Comparison of ENCODE assay signal across 11 cellular contexts in genomic region chr1:185917646-185918045, GRCh38.
DNase-seq lines count a peak whose midpoint lies in the region; ATAC-seq, FAIRE-seq and TF ChIP-seq lines count a peak whose summit lies in the region.
"Had no signal": no experiment of that assay in that cellular context is flagged by ENCODE, and none has a peak within 500 bp of the region (broad histone marks: within the 10 kb centered on the region; RNA-seq: fewer than 3 reads in every experiment).

No MANE protein-coding gene starts in this region.

- RAD21 ChIA-PET in GM12878 (lab: Charles Lee; ENCODE audit: unreplicated experiment): no interaction called here

- no peak overlapping the region for H2AFZ ChIP-seq in GM12878 (ENCODE audit: control insufficient read depth, low read depth, low read length)

- H3K4me1 ChIP-seq in GM12878 (ENCODE audit: control insufficient read depth, insufficient read depth, low read length): no peaks in the 10 kb centered on the region
- no peaks in the 10 kb centered on the region for H3K4me1 ChIP-seq in left lung
- H3K4me1 ChIP-seq: heart right ventricle had no signal

- no peak for TF ChIP-seq EP300 in GM12878 (IDR thresholded peaks at IDR 0.05; ENCODE audit: borderline replicate concordance in 1 of 2, control insufficient read depth in 1 of 2, low read depth in 2 of 2, low read length in 2 of 2)

- no peaks in the 10 kb centered on the region for H3K79me2 ChIP-seq in GM12878 (ENCODE audit: control insufficient read depth, insufficient read depth, low read length)

- TF ChIP-seq CTCF in GM12878 (IDR thresholded peaks at IDR 0.05 in 2 of 3, conservative IDR thresholded peaks at IDR 0.05 in 1 of 3; ENCODE audit: control insufficient read depth in 2 of 3, extremely low read depth in 1 of 3, insufficient read depth in 1 of 3, low read depth in 3 of 3, low read length in 3 of 3) (no peak), left lung (IDR thresholded peaks at IDR 0.05) (no peak)

- no peak for ATAC-seq in GM12878
- ATAC-seq in left lung: peak; percentile 88
- no peak for ATAC-seq in GM21381 (IDR thresholded peaks at IDR 0.05; ENCODE audit: unreplicated experiment)

- POLR2A ChIA-PET in GM12878 (lab: Charles Lee): no interaction called here

- no peaks in the 10 kb centered on the region for H3K27me3 ChIP-seq in GM12878 (replicated peaks in 1 of 2; ENCODE audit: control insufficient read depth in 2 of 2, insufficient read depth in 2 of 2, low read length in 1 of 2)
- no peaks in the 10 kb centered on the region for H3K27me3 ChIP-seq in left lung
- H3K27me3 ChIP-seq: heart right ventricle had no signal

- BruUV-seq in GM12878 (replicated peaks; lab: Mats Ljungman, UMichigan): no TSS peak

- H3K4me3 ChIP-seq in GM12878 (no peak overlapping the region), left lung (no peak overlapping the region)
- H3K4me3 ChIP-seq: heart right ventricle had no signal

- FAIRE-seq in GM12878 (lab: Jason Lieb, UNC): no peak
- FAIRE-seq: HTR-8/SVneo had no signal

- 10% methylated on average over 3 of the region's 3 CpGs for WGBS in GM12878 (ENCODE audit: insufficient coverage, insufficient replicate concordance, low lambda C conversion rate, missing lambda C conversion rate)

- H3K9me3 ChIP-seq in GM12878 (replicated peaks; ENCODE audit: control insufficient read depth, insufficient read depth, low read length): no peaks in the 10 kb centered on the region
- H3K9me3 ChIP-seq in left lung: no peaks in the 10 kb centered on the region
- H3K9me3 ChIP-seq: heart right ventricle had no signal

- DNase-seq in COLO829 (ENCODE audit: low spot score) (peak; percentile 14), Kasumi-1 (lab: John Stamatoyannopoulos, UW) (peak; percentile 31 to 60), GM12878 (ENCODE audit: low read depth, low spot score) (no peak), left lung (no peak), NCI-H524 treated with DMSO at 0.1 percent for 48 hours (lab: John Stamatoyannopoulos, UW) (no peak), SW 1271 (lab: John Stamatoyannopoulos, UW) (no peak)
- no peak for DNase-seq in stimulated activated CD4-positive, alpha-beta T cell treated with anti-CD3 and anti-CD28 coated beads, Interleukin-12 subunit alpha, Interleukin-12 subunit beta, amount 100 ng/mL, for 4 hours
- DNase-seq: activated CD4-positive, alpha-beta T cell treated with anti-CD3 and anti-CD28 coated beads for 1 hour had no signal

- CTCF ChIA-PET in GM12878 (lab: Yijun Ruan, JAX): no interaction called here

- SMC1A ChIA-PET in GM12878 (lab: Charles Lee; ENCODE audit: uncharacterized antibody, unreplicated experiment): interaction anchor here (2.3 kb wide), 1 partner anchor 10 kb away, joined by 5 read pairs; no protein-coding TSS in a partner anchor

- no peak overlapping the region for H3K9ac ChIP-seq in GM12878 (ENCODE audit: control insufficient read depth, insufficient read depth, low read length)

- TF ChIP-seq RAD21 in GM12878 (IDR thresholded peaks at IDR 0.05; ENCODE audit: insufficient read depth, low read depth, low read length): no peak

- H3K27ac ChIP-seq in GM12878 (ENCODE audit: control insufficient read depth, insufficient read depth) (no peak overlapping the region), left lung (no peak overlapping the region)
- H3K27ac ChIP-seq: heart right ventricle had no signal

- in situ Hi-C loops in GM12878 (cut with MboI): no loop called here

- no peaks in the 10 kb centered on the region for H3K36me3 ChIP-seq in GM12878 (ENCODE audit: control insufficient read depth in 2 of 2, insufficient read depth in 2 of 2, low read length in 1 of 2)
- no peaks in the 10 kb centered on the region for H3K36me3 ChIP-seq in left lung
- H3K36me3 ChIP-seq: heart right ventricle had no signal

- no peak for TF ChIP-seq POLR2A in GM12878 (IDR thresholded peaks at IDR 0.05; ENCODE audit: low read depth, low read length)

- intact Hi-C loops in GM12878 (cut with micrococcal nuclease; ENCODE audit: unreplicated experiment): no loop called here
- intact Hi-C loops in left lung (cut with DNase I): no loop called here

- no peak overlapping the region for H3K4me2 ChIP-seq in GM12878 (ENCODE audit: control insufficient read depth, insufficient read depth)

- no peaks in the 10 kb centered on the region for H4K20me1 ChIP-seq in GM12878 (ENCODE audit: control insufficient read depth, insufficient read depth)

TF ChIP-seq in GM12878, 131 proteins besides CTCF, POLR2A, EP300 and RAD21:
- no peak for TF ChIP-seq CHD2 (IDR thresholded peaks at IDR 0.05; ENCODE audit: borderline replicate concordance, low read depth, low read length)
- peak; percentile 78 for TF ChIP-seq REST (IDR thresholded peaks at IDR 0.05; ENCODE audit: low read depth, low read length)

Comparison
In these comparisons a context has a peak if more than half of its experiments do, and no peak if none do; other contexts are left out.
1. DNase-seq: peak in COLO829 (single experiment) and Kasumi-1 (2 of 2); none in GM12878 (single experiment), left lung (0 of 2), NCI-H524 treated with DMSO at 0.1 percent for 48 hours (single experiment), stimulated activated CD4-positive, alpha-beta T cell treated with anti-CD3 and anti-CD28 coated beads, Interleukin-12 subunit alpha, Interleukin-12 subunit beta, amount 100 ng/mL, for 4 hours (single experiment) and SW 1271 (0 of 2).